In the genomic region with DNA sequence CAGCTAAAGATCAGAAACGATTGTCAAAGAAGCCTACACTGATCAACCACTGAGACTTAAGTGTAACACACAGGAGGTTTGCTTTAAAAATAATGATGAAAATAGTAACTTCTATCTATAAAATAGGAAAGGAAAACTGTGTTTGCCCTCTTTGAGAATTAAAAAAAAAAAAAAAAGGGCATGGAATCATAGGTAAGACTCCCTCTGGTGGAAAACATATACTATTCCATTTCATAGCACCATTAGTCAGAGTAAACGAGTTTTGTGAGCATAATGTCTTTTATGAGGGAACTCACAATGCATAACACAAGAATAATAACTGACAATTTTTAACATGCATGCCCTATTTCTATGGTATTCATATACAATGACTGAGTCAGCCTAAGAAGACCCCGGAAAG, we compare ENCODE assay signal across 8 cellular contexts. TPM values are rescaled to one million over a fixed set of nuclear protein-coding genes. Genes with fewer than 3 reads are reported as not detected.
DNase-seq lines count a peak whose midpoint lies in the region; TF ChIP-seq lines count a peak whose summit lies in the region.

No MANE protein-coding gene starts in this region.

- peaks cover 14% of the 10 kb centered on the region for H3K4me1 Mint-ChIP-seq in HFFc6 (ENCODE audit: low read depth)
- H3K4me1 Mint-ChIP-seq in activated naive CD8-positive, alpha-beta T cell treated with anti-CD3 and anti-CD28 coated beads for 36 hours: no peaks in the 10 kb centered on the region

- no peaks in the 10 kb centered on the region; a peak in 1 of 4 replicates for H3K4me1 ChIP-seq in SK-N-SH (ENCODE audit: control insufficient read depth in 1 of 2, insufficient read depth in 2 of 2, low read depth in 1 of 2, low read length in 1 of 2)

- TF ChIP-seq CTCF in HFFc6 (IDR thresholded peaks at IDR 0.05) (peak; percentile 80), SK-N-SH (IDR thresholded peaks at IDR 0.05) (peak; percentile 67)

- no peaks in the 10 kb centered on the region for H3K27me3 ChIP-seq in SK-N-SH (ENCODE audit: insufficient read depth)

- H3K9me2 ChIP-seq in SK-N-SH: no peaks in the 10 kb centered on the region

- H3F3A ChIP-seq in SK-N-SH (replicated peaks; ENCODE audit: insufficient read depth): no peaks in the 10 kb centered on the region

- no peaks in the 10 kb centered on the region for H3K9me3 ChIP-seq in SK-N-SH

- TF ChIP-seq EP300 in SK-N-SH (IDR thresholded peaks at IDR 0.05; ENCODE audit: borderline replicate concordance in 1 of 2, low read depth in 1 of 2, low read length in 1 of 2): no peak

- peaks cover 26% of the 10 kb centered on the region for H3K36me3 Mint-ChIP-seq in HFFc6 (ENCODE audit: low read depth)
- H3K36me3 Mint-ChIP-seq in activated naive CD8-positive, alpha-beta T cell treated with anti-CD3 and anti-CD28 coated beads for 36 hours: peaks cover 9% of the 10 kb centered on the region

- POLR2A ChIA-PET in SK-N-SH (lab: Yijun Ruan, JAX): interaction anchor here (0.6 kb wide), 1 partner anchor 18 kb away, joined by 3 read pairs; no protein-coding TSS in a partner anchor

- no peak overlapping the region; a peak in 1 of 4 replicates for H3K4me3 ChIP-seq in SK-N-SH (ENCODE audit: low read depth in 2 of 2, low read length in 1 of 2)

- no peaks in the 10 kb centered on the region for H3K9me3 Mint-ChIP-seq in HFFc6
- H3K9me3 Mint-ChIP-seq in activated naive CD8-positive, alpha-beta T cell treated with anti-CD3 and anti-CD28 coated beads for 36 hours: no peaks in the 10 kb centered on the region

- no peak overlapping the region for H2AFZ ChIP-seq in SK-N-SH (ENCODE audit: low read depth)

- no peaks in the 10 kb centered on the region; the same call in 1 of the 2 replicates for H3K27me3 Mint-ChIP-seq in HFFc6 (ENCODE audit: insufficient read depth)
- no peaks in the 10 kb centered on the region for H3K27me3 Mint-ChIP-seq in activated naive CD8-positive, alpha-beta T cell treated with anti-CD3 and anti-CD28 coated beads for 36 hours

- no peak overlapping the region for H3K4me2 ChIP-seq in SK-N-SH

- no peak overlapping the region for H3K27ac Mint-ChIP-seq in HFFc6
- H3K27ac Mint-ChIP-seq in activated naive CD8-positive, alpha-beta T cell treated with anti-CD3 and anti-CD28 coated beads for 36 hours: no peak overlapping the region

- no peak overlapping the region for H3K27ac ChIP-seq in SK-N-SH (ENCODE audit: low read depth in 2 of 2, low read length in 1 of 2)

- peak; percentile 19 to 39 for DNase-seq in AML-193 (lab: John Stamatoyannopoulos, UW)
- no peak for DNase-seq in HFFc6
- DNase-seq in SK-N-SH: peak; percentile 28
- DNase-seq in iPS-NIHi11 (ENCODE audit: low spot score): peak; percentile 14
- DNase-seq in ureter (ENCODE audit: low spot score): no peak
- no peak for DNase-seq in HuH-7.5 (ENCODE audit: low spot score)
- no peak for DNase-seq in activated naive CD8-positive, alpha-beta T cell treated with anti-CD3 and anti-CD28 coated beads for 36 hours
- DNase-seq in GM19240 (ENCODE audit: insufficient read length, low spot score): no peak

- no peaks in the 10 kb centered on the region; the same call in 1 of the 2 replicates for H3K79me2 ChIP-seq in SK-N-SH (ENCODE audit: insufficient read depth)

- H4K20me1 ChIP-seq in SK-N-SH (ENCODE audit: insufficient read depth): no peaks in the 10 kb centered on the region

- H3K4me3 Mint-ChIP-seq in HFFc6: no peak overlapping the region
- no peak overlapping the region for H3K4me3 Mint-ChIP-seq in activated naive CD8-positive, alpha-beta T cell treated with anti-CD3 and anti-CD28 coated beads for 36 hours

- CTCF ChIA-PET in SK-N-SH (lab: Yijun Ruan, JAX): interaction anchor here (1.0 to 1.5 kb wide), 4 partner anchors 9 to 21 kb away, joined by 3 to 5 read pairs (median 3); no protein-coding TSS in a partner anchor

- no peak overlapping the region for H3K9ac ChIP-seq in SK-N-SH

- WGBS in SK-N-SH (ENCODE audit: low lambda C conversion rate): 66% methylated on average over 3 of the region's 3 CpGs

- peaks cover 63 to 65% of the 10 kb centered on the region in 2 experiments for H3K36me3 ChIP-seq in SK-N-SH (replicated peaks in 1 of 2; ENCODE audit: control insufficient read depth in 1 of 2, insufficient read depth in 2 of 2, low read length in 1 of 2)

- peak; percentile 25; the same call in 1 of the 2 replicates for TF ChIP-seq RAD21 in SK-N-SH (IDR thresholded peaks at IDR 0.05; ENCODE audit: low read length)

TF ChIP-seq in SK-N-SH, 30 proteins besides CTCF, POLR2A, EP300 and RAD21:
- TF ChIP-seq SMC3 (IDR thresholded peaks at IDR 0.05; ENCODE audit: low read depth, low read length): peak; percentile 17; the same call in 1 of the 2 replicates
- TF ChIP-seq YY1 (IDR thresholded peaks at IDR 0.05; ENCODE audit: low read depth): no peak

RNA-seq across cellular contexts. Expression of a gene that starts 36.3 kb away (rescaled TPM):
- total RNA-seq in HFFc6 (2021; fragmentation: NEBNext Ultra II Directional; extraction: Animal tissue kit (Norgen Biotek cat#: 25700)): 100 to 1,000 TPM; 104 to 151 (median 119) TPM
- 16.8 and 26.7 TPM in 2 replicates for polyA plus RNA-seq in SK-N-SH (2012; rRNA removed)
- 26.2 and 26.5 TPM in 2 replicates for polyA plus RNA-seq in SK-N-SH (2012; cell fraction: cytosol; rRNA removed)
- 11.1 and 25.7 TPM in 2 replicates for polyA plus RNA-seq in SK-N-SH (2012; cell fraction: nucleus; rRNA removed)
- 75.9 TPM for total RNA-seq in ureter
- total RNA-seq in activated naive CD8-positive, alpha-beta T cell treated with anti-CD3 and anti-CD28 coated beads for 36 hours: 10 to 100 TPM; 20.8 to 21.3 TPM

Comparison
In these comparisons a context has a peak if more than half of its experiments do, and no peak if none do; other contexts are left out.
1. DNase-seq: peak in AML-193 (2 of 2), SK-N-SH (single experiment) and iPS-NIHi11 (single experiment); none in HFFc6 (single experiment), ureter (single experiment), HuH-7.5 (single experiment), activated naive CD8-positive, alpha-beta T cell treated with anti-CD3 and anti-CD28 coated beads for 36 hours (single experiment) and GM19240 (single experiment).